Comparison of ENCODE assay signal across 9 cellular contexts in the genomic region with DNA sequence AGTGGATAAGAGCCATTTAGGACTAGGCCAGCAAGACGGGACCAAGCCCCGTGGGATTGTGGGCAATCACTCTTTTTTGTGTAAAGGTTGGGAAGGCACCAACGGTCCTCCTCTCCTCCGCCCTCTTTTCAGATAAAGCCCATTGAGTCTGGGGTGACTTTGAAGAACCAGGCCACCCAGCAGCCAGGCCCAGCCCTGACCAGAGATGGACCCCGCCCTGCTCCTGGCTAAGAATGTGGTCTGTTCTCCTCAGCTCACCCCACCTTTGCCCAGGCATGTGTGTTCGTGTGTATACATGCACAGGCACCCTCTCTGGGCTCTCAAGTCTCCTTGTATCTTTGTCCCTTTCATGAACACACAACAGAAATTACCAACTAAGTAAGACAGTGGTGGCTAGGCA. TPM values are rescaled to one million over a fixed set of nuclear protein-coding genes. Genes with fewer than 3 reads are reported as not detected.
DNase-seq lines count a peak whose midpoint lies in the region; ATAC-seq and TF ChIP-seq lines count a peak whose summit lies in the region.
"Had no signal": no experiment of that assay in that cellular context is flagged by ENCODE, and none has a peak within 500 bp of the region (broad histone marks: within the 10 kb centered on the region; RNA-seq: fewer than 3 reads in every experiment).

No MANE protein-coding gene starts in this region.

- peaks cover 80% of the 10 kb centered on the region for H3K4me1 ChIP-seq in ACC112 (ENCODE audit: control insufficient read depth, insufficient read depth, low read length, unreplicated experiment)
- H3K4me1 ChIP-seq in muscle layer of colon (ENCODE audit: insufficient read depth, low read length) = peaks cover 78% of the 10 kb centered on the region

- no peaks in the 10 kb centered on the region for H3K9me3 ChIP-seq in muscle layer of colon (ENCODE audit: low read length)
- H3K9me3 ChIP-seq: SJCRH30 had no signal

- H3K27ac Mint-ChIP-seq in MCF 10A (ENCODE audit: low read depth, unreplicated experiment) = peak overlapping the region; percentile 97

- BruUV-seq in MCF 10A (replicated peaks; lab: Mats Ljungman, UMichigan) = no TSS peak

- H3K4me3 Mint-ChIP-seq in MCF 10A (ENCODE audit: unreplicated experiment) = peak overlapping the region; percentile 44

- intact Hi-C loops in MCF 10A (cut with micrococcal nuclease) = no loop called here

- CTCF ChIA-PET in MCF 10A (lab: Yijun Ruan, JAX) = interaction anchor here (0.5 to 4.7 kb wide), 3 partner anchors 19 to 74 kb away, joined by 4 to 44 read pairs (median 6); no protein-coding TSS in a partner anchor

- no peaks in the 10 kb centered on the region for H3K9me3 Mint-ChIP-seq in MCF 10A (ENCODE audit: unreplicated experiment)

- H3K27ac ChIP-seq in ACC112 (ENCODE audit: low read depth, low read length) (peak overlapping the region; percentile 94), muscle layer of colon (ENCODE audit: low read depth, low read length) (peak overlapping the region; percentile 83)
- H3K27ac ChIP-seq: SJCRH30 had no signal

- peaks cover 77% of the 10 kb centered on the region for H3K79me2 ChIP-seq in ACC112 (ENCODE audit: control insufficient read depth, insufficient read depth, low read length, unreplicated experiment)

- DNase-seq in MCF 10A (ENCODE audit: unreplicated experiment) (peak; percentile 72), superior temporal gyrus (ENCODE audit: extremely low spot score) (no peak), NCI-H1105 (lab: John Stamatoyannopoulos, UW) (no peak)
- DNase-seq: hypothalamus, NCI-H1417 treated with DMSO at 0.1 percent for 48 hours, SJCRH30 had no signal

- peaks cover 52% of the 10 kb centered on the region for H3K36me3 Mint-ChIP-seq in MCF 10A (ENCODE audit: insufficient read depth, unreplicated experiment)

- no peaks in the 10 kb centered on the region for H3K27me3 Mint-ChIP-seq in MCF 10A (ENCODE audit: insufficient read depth, unreplicated experiment)

- no peak overlapping the region for H2AFZ ChIP-seq in ACC112 (ENCODE audit: low read length, unreplicated experiment)

- H3K4me1 Mint-ChIP-seq in MCF 10A (ENCODE audit: insufficient read depth, unreplicated experiment) = peaks cover 65% of the 10 kb centered on the region

- H3K9ac ChIP-seq in muscle layer of colon (ENCODE audit: low read length) = no peak overlapping the region

- H3K36me3 ChIP-seq in ACC112 (ENCODE audit: insufficient read depth, low read length) (peaks cover 22% of the 10 kb centered on the region; the same call in 1 of the 2 replicates), muscle layer of colon (ENCODE audit: insufficient read depth, low read length) (peaks cover 24% of the 10 kb centered on the region)
- H3K36me3 ChIP-seq: SJCRH30 had no signal

- TF ChIP-seq CTCF in MCF 10A (IDR thresholded peaks at IDR 0.05; ENCODE audit: unreplicated experiment) = no peak

- H3K27me3 ChIP-seq in ACC112 (ENCODE audit: insufficient read depth, low read length) = no peaks in the 10 kb centered on the region
- no peaks in the 10 kb centered on the region for H3K27me3 ChIP-seq in muscle layer of colon (ENCODE audit: control insufficient read depth in 1 of 2, insufficient read depth in 2 of 2, low read length in 2 of 2)
- H3K27me3 ChIP-seq: SJCRH30 had no signal

- no peak for ATAC-seq in HG03571 (IDR thresholded peaks at IDR 0.05; ENCODE audit: unreplicated experiment)

- H3K4me3 ChIP-seq in ACC112 (ENCODE audit: low read depth, low read length) (no peak overlapping the region), muscle layer of colon (ENCODE audit: low read depth in 1 of 2, low read length in 2 of 2) (no peak overlapping the region)
- H3K4me3 ChIP-seq: SJCRH30 had no signal

- POLR2A ChIA-PET in MCF 10A (lab: Yijun Ruan, JAX) = interaction anchor here (1.5 to 37.4 kb wide), 3 partner anchors 21 to 440 kb away, joined by 3 to 1328 read pairs (median 40); partner anchors contain the start of genes SDC4 and SYS1

RNA-seq across cellular contexts. Expression of gene SDC4, which starts 9.1 kb away (rescaled TPM):
- total RNA-seq in MCF 10A (2022) = 180 and 209 TPM in 2 replicates

RNA-seq across cellular contexts. Expression of gene SYS1, which starts 23.9 kb away (rescaled TPM):
- total RNA-seq in MCF 10A (2022) = 19.1 and 28.2 TPM in 2 replicates

RNA-seq across cellular contexts. Expression of gene MATN4, which starts 31.0 kb away (rescaled TPM):
- 0.20 TPM in 1 of 2 replicates, not detected in the other for total RNA-seq in MCF 10A (2022)

RNA-seq across cellular contexts. Expression of gene RBPJL, which starts 32.4 kb away (rescaled TPM):
- total RNA-seq in MCF 10A (2022) = not detected in 2 replicates
- total RNA-seq: SJCRH30 had no signal

RNA-seq across cellular contexts. Expression of gene TP53TG5, which starts 39.0 kb away (rescaled TPM):
- total RNA-seq in MCF 10A (2022) = not detected in 2 replicates
- total RNA-seq: SJCRH30 had no signal
